In genomic region chrX:27186671-27187070, GRCh38 we compare ENCODE assay signal across 8 cellular contexts.
DNase-seq lines count a peak whose midpoint lies in the region; ATAC-seq and TF ChIP-seq lines count a peak whose summit lies in the region.

No MANE protein-coding gene starts in this region.

- ATAC-seq in HG03342 (IDR thresholded peaks at IDR 0.05; ENCODE audit: unreplicated experiment) (peak; percentile 81), naive B cell (ENCODE audit: low read depth in 2 of 2) (no peak), GM19035 (IDR thresholded peaks at IDR 0.05; ENCODE audit: unreplicated experiment) (no peak), GM21515 (IDR thresholded peaks at IDR 0.05; ENCODE audit: unreplicated experiment) (no peak)

- no peak overlapping the region for H3K27ac Mint-ChIP-seq in naive B cell

- H3K27ac ChIP-seq in OCI-LY1 (ENCODE audit: low read depth, low read length, poor library complexity, severe bottlenecking) = no peak overlapping the region

- no peaks in the 10 kb centered on the region for H3K4me1 ChIP-seq in OCI-LY1 (ENCODE audit: insufficient read depth, low read length, severe bottlenecking)

- no peak overlapping the region for H2AFZ ChIP-seq in OCI-LY1 (ENCODE audit: low read length)

- no peaks in the 10 kb centered on the region for H3K9me2 ChIP-seq in OCI-LY1 (ENCODE audit: low read depth, low read length)

- no peaks in the 10 kb centered on the region for H3K4me1 Mint-ChIP-seq in naive B cell

- peak; percentile 4 for DNase-seq in stimulated activated CD4-positive, alpha-beta T cell treated with anti-CD3 and anti-CD28 coated beads, Interleukin-4, amount 100 ng/mL, for 24 hours
- DNase-seq in stimulated activated CD4-positive, alpha-beta T cell treated with anti-CD3 and anti-CD28 coated beads, Interleukin-4, amount 100 ng/mL, for 4 hours = no peak
- DNase-seq in central memory CD4-positive, alpha-beta T cell = peak; percentile 21
- DNase-seq in naive B cell = peak; percentile 12

- no peak overlapping the region for H3K9ac ChIP-seq in OCI-LY1 (ENCODE audit: low read length)

- no peaks in the 10 kb centered on the region for H4K20me1 ChIP-seq in OCI-LY1 (ENCODE audit: insufficient read depth, low read length)

- H3K36me3 Mint-ChIP-seq in naive B cell = no peaks in the 10 kb centered on the region

- H3K4me2 ChIP-seq in OCI-LY1 (ENCODE audit: low read length) = no peak overlapping the region

- H3K27me3 Mint-ChIP-seq in naive B cell = no peaks in the 10 kb centered on the region

- H3K9me3 Mint-ChIP-seq in naive B cell = no peaks in the 10 kb centered on the region

- H3K9me3 ChIP-seq in OCI-LY1 (ENCODE audit: low read length) = no peaks in the 10 kb centered on the region

- H3K27me3 ChIP-seq in OCI-LY1 (ENCODE audit: insufficient read depth, low read length) = no peaks in the 10 kb centered on the region

- no peaks in the 10 kb centered on the region for H3F3A ChIP-seq in OCI-LY1 (ENCODE audit: insufficient read depth, low read length)

- no peak overlapping the region for H3K4me3 ChIP-seq in OCI-LY1 (ENCODE audit: low read depth, low read length, poor library complexity, severe bottlenecking)

- H3K79me2 ChIP-seq in OCI-LY1 (ENCODE audit: insufficient read depth, low read length) = no peaks in the 10 kb centered on the region

- peak; percentile 58 for TF ChIP-seq CTCF in OCI-LY1 (IDR thresholded peaks at IDR 0.05; ENCODE audit: low read length)

- no peaks in the 10 kb centered on the region for H3K36me3 ChIP-seq in OCI-LY1 (ENCODE audit: insufficient read depth, low read length)

- H3K4me3 Mint-ChIP-seq in naive B cell = no peak overlapping the region

Comparison
In these comparisons a context has a peak if more than half of its experiments do, and no peak if none do; other contexts are left out.
1. DNase-seq: peak in stimulated activated CD4-positive, alpha-beta T cell treated with anti-CD3 and anti-CD28 coated beads, Interleukin-4, amount 100 ng/mL, for 24 hours (single experiment), central memory CD4-positive, alpha-beta T cell (single experiment) and naive B cell (single experiment); none in stimulated activated CD4-positive, alpha-beta T cell treated with anti-CD3 and anti-CD28 coated beads, Interleukin-4, amount 100 ng/mL, for 4 hours (0 of 2).